In genomic region chr20:60782959-60783625, GRCh38 we compare ENCODE assay signal across 34 cellular contexts.
"Had no signal": no experiment of that assay in that cellular context is flagged by ENCODE, and none has a peak within 500 bp of the region (broad histone marks: within the 10 kb centered on the region; RNA-seq: fewer than 3 reads in every experiment).

No MANE protein-coding gene starts in this region.

- H3K27ac ChIP-seq: adrenal gland, body of pancreas, brain microvascular endothelial cell, breast epithelium, VCaP had no signal

- H3K36me3 ChIP-seq: adrenal gland, brain microvascular endothelial cell, breast epithelium had no signal

- H3K4me3 ChIP-seq: adrenal gland, body of pancreas, breast epithelium had no signal

- DNase-seq: activated B cell treated with CpG ODN at 0.5 μM for 24 hours; activated CD4-positive, alpha-beta memory T cell treated with anti-CD3 and anti-CD28 coated beads for 36 hours; activated CD4-positive, alpha-beta T cell treated with anti-CD3 and anti-CD28 coated beads for 4 hours; activated CD4-positive, alpha-beta T cell treated with anti-CD3 and anti-CD28 coated beads, Interleukin-2, amount 10 ng/mL, durations not matched to agents 24 days and 14 days; activated CD4-positive, alpha-beta T cell treated with anti-CD3 and anti-CD28 coated beads, Interleukin-2, amount 50 U/mL, for 1 hour; activated CD4-positive, alpha-beta T cell treated with anti-CD3 and anti-CD28 coated beads, Interleukin-2, amount 50 U/mL, for 4 hours; activated CD4-positive, CD25-positive, alpha-beta regulatory T cell treated with anti-CD3 and anti-CD28 coated beads, Interleukin-2, amount 50 U/mL, for 72 hours; activated CD8-positive, alpha-beta memory T cell treated with anti-CD3 and anti-CD28 coated beads, Interleukin-2, amount 50 U/mL, for 4 hours; activated CD8-positive, alpha-beta T cell treated with anti-CD3 and anti-CD28 coated beads for 36 hours; activated effector memory CD4-positive, alpha-beta T cell treated with anti-CD3 and anti-CD28 coated beads, Interleukin-2, amount 50 U/mL, for 16 hours; activated gamma-delta T cell treated with Interleukin-2 at 50 U/mL for 16 hours; activated naive CD4-positive, alpha-beta T cell; activated naive CD4-positive, alpha-beta T cell treated with anti-CD3 and anti-CD28 coated beads for 36 hours; activated naive CD4-positive, alpha-beta T cell treated with anti-CD3 and anti-CD28 coated beads, Interleukin-2, amount 50 U/mL, for 16 hours; activated naive CD8-positive, alpha-beta T cell treated with anti-CD3 and anti-CD28 coated beads for 36 hours; activated T-cell treated with anti-CD3 and anti-CD28 coated beads for 4 hours; activated T-cell treated with anti-CD3 and anti-CD28 coated beads, Interleukin-2, amount 50 U/mL, for 1 hour; activated T-cell treated with anti-CD3 and anti-CD28 coated beads, Interleukin-2, amount 50 U/mL, for 4 hours; activated T-cell treated with anti-CD3 and anti-CD28 coated beads, Interleukin-2, amount 50 U/mL, for 72 hours; adrenal gland; amniotic stem cell; aorta; body of pancreas; brain microvascular endothelial cell; central memory CD4-positive, alpha-beta T cell; T-helper 1 cell; T-helper 2 cell; T-helper 9 cell had no signal

- H3K9me3 ChIP-seq: adrenal gland had no signal

- ATAC-seq: activated CD8-positive, alpha-beta T cell treated with anti-CD3 and anti-CD28 coated beads for 36 hours; activated naive CD4-positive, alpha-beta T cell treated with anti-CD3 and anti-CD28 coated beads, Interleukin-2, amount 50 U/mL, for 72 hours; activated T-cell treated with anti-CD3 and anti-CD28 coated beads, Interleukin-2, amount 50 U/mL, for 4 hours; activated T-cell treated with anti-CD3 and anti-CD28 coated beads, Interleukin-2, amount 50 U/mL, for 72 hours; activated T-helper 17 cell treated with anti-CD3 and anti-CD28 coated beads, Interleukin-2, amount 50 U/mL, for 72 hours; body of pancreas had no signal

- H3K4me1 ChIP-seq: adrenal gland, body of pancreas had no signal

- H3K27me3 ChIP-seq: adrenal gland, body of pancreas, brain microvascular endothelial cell, breast epithelium had no signal

- FAIRE-seq: astrocyte, TTC549 had no signal
